Comparison of ENCODE assay signal across 15 cellular contexts in genomic region chr6:45644720-45645119, GRCh38.
"Had no signal": no experiment of that assay in that cellular context is flagged by ENCODE, and none has a peak within 500 bp of the region (broad histone marks: within the 10 kb centered on the region; RNA-seq: fewer than 3 reads in every experiment).

No MANE protein-coding gene starts in this region.

- DNase-seq: activated CD4-positive, alpha-beta T cell treated with anti-CD3 and anti-CD28 coated beads, Interleukin-2, amount 50 U/mL, for 4 hours; activated gamma-delta T cell treated with Interleukin-2 at 50 U/mL for 16 hours; activated naive CD8-positive, alpha-beta T cell treated with anti-CD3 and anti-CD28 coated beads, Interleukin-2, amount 10 ng/mL, durations not matched to agents 7 days and 5 days; activated T-cell treated with anti-CD3 and anti-CD28 coated beads for 4 hours; anterior cingulate cortex; brain microvascular endothelial cell; left lung; mammary epithelial cell; stimulated activated CD4-positive, alpha-beta T cell treated with anti-CD3 and anti-CD28 coated beads, Interleukin-12 subunit alpha, Interleukin-12 subunit beta, amount 100 ng/mL, for 4 hours; stimulated activated CD4-positive, alpha-beta T cell treated with anti-CD3 and anti-CD28 coated beads, Interleukin-2, amount 100 ng/mL, for 24 hours; stimulated activated naive CD4-positive, alpha-beta T cell; T-helper 9 cell; tibial artery; uterus had no signal

- ATAC-seq: esophagus mucosa, left lung had no signal
